Comparison of ENCODE assay signal across 8 cellular contexts in the genomic region with DNA sequence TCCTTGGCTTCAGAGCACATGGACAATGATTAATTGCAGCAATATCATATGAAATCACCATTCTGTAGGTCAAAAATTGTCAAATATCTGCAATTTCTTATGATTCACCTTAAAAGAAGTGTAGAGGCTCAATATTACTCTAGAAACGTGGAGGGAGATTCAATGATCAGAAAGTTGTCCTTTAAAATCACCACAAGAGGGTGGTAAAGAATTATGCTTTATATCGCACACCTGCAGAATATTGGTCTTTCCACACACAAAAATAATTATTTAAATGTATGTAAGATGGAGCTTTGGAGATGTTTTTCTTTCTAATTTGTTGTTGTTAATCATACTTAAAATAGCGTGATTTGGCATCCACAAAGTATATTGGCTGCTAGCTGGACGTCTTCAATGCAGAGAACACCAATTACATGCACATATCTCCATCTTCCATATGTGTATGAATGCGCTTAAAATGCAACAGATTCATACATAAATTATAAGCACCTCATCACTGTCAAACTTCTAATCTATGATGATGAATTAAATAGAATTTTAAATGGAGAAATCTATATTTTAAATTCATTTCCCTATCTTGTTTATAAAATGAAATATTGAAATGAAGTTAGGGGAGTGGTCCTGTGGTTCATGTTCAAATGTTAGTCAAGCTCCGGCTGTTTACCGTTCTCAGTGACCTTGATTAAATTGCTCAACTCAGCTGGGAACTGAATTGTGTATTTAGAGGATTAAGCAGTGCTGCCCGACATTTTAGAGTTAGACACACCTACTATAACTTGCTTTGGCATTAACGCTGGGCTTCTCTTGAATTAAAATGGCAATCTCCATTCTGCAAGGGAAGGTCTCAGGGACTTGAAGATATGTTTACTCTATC.
DNase-seq lines count a peak whose midpoint lies in the region; ATAC-seq and TF ChIP-seq lines count a peak whose summit lies in the region.
"Not testable (repeated sequence)": the region's sequence is repeated elsewhere in the genome, so short reads cannot be mapped to it uniquely, and the experiment has no call there.

No MANE protein-coding gene starts in this region.

- not testable (repeated sequence) for H4K5ac ChIP-seq in IMR-90 (ENCODE audit: low read depth, low read length)

- H3K4me3 Mint-ChIP-seq in type B pancreatic cell, result not testable (repeated sequence)

- H3K56ac ChIP-seq in IMR-90 (ENCODE audit: extremely low read depth, insufficient read depth, low read length), result not testable (repeated sequence)

- not testable (repeated sequence) for TF ChIP-seq CTCF in GM20000 (IDR thresholded peaks at IDR 0.05; ENCODE audit: extremely low read depth, missing control alignments)
- peak; percentile 49 for TF ChIP-seq CTCF in IMR-90 (conservative IDR thresholded peaks at IDR 0.05; ENCODE audit: low read depth, low read length)
- peak; percentile 21 for TF ChIP-seq CTCF in SU-DHL-6 (IDR thresholded peaks at IDR 0.05; ENCODE audit: insufficient read depth, low read length, poor library complexity, severe bottlenecking)
- peak; percentile 38 for TF ChIP-seq CTCF in lower lobe of right lung (IDR thresholded peaks at IDR 0.05)
- peak; percentile 70 for TF ChIP-seq CTCF in type B pancreatic cell (conservative IDR thresholded peaks at IDR 0.05)

- H2BK120ac ChIP-seq in IMR-90 (ENCODE audit: low read depth, low read length), result not testable (repeated sequence)

- not testable (repeated sequence) for H3F3A ChIP-seq in SU-DHL-6 (ENCODE audit: insufficient read depth)

- H3K79me1 ChIP-seq in IMR-90 (ENCODE audit: low read depth in 1 of 2, low read length in 2 of 2), result not testable (repeated sequence)

- not testable (repeated sequence) for TF ChIP-seq POLR2A in IMR-90 (IDR thresholded peaks at IDR 0.05; ENCODE audit: low read depth, low read length)

- not testable (repeated sequence) for H3K9me3 Mint-ChIP-seq in type B pancreatic cell

- H3K36me3 Mint-ChIP-seq in type B pancreatic cell, result not testable (repeated sequence)

- H3K27ac Mint-ChIP-seq in type B pancreatic cell, result not testable (repeated sequence)

- H2AFZ ChIP-seq in IMR-90 (replicated peaks; ENCODE audit: low read length, poor library complexity); SU-DHL-6 (ENCODE audit: low read depth, low read length, severe bottlenecking): not testable (repeated sequence)

- not testable (repeated sequence) for H3K4me1 ChIP-seq in IMR-90 (ENCODE audit: control insufficient read depth, insufficient read depth, low read length); lower lobe of right lung

- DNase-seq in DMS79 treated with DMSO at 0.1 percent for 48 hours (lab: John Stamatoyannopoulos, UW) (peak; percentile 9), GM20000 (ENCODE audit: low spot score) (peak; percentile 9), IMR-90 (peak; percentile 6), NCI-H2171 treated with DMSO at 0.1 percent for 48 hours (lab: John Stamatoyannopoulos, UW) (peak; percentile 7)
- not testable (repeated sequence) for DNase-seq in lower lobe of right lung; type B pancreatic cell (ENCODE audit: extremely low spot score, unreplicated experiment)

- H3K4me2 ChIP-seq in IMR-90 (ENCODE audit: low read depth, low read length); SU-DHL-6 (ENCODE audit: low read depth, low read length, poor library complexity, severe bottlenecking): not testable (repeated sequence)

- H4K91ac ChIP-seq in IMR-90 (ENCODE audit: insufficient read depth, low read depth, low read length), result not testable (repeated sequence)

- BruUV-seq in IMR-90 (replicated peaks; lab: Mats Ljungman, UMichigan), result not testable (repeated sequence)

- intact Hi-C loops in IMR-90 (cut with micrococcal nuclease), result loop anchor here (1.0 kb wide), 2 partner anchors 311 to 334 kb away; no protein-coding TSS in a partner anchor
- intact Hi-C loops in lower lobe of right lung (cut with DNase I), result not testable (repeated sequence)

- H3K27me3 ChIP-seq in IMR-90 (ENCODE audit: control insufficient read depth, insufficient read depth, low read length); SU-DHL-6 (ENCODE audit: low read length); lower lobe of right lung (ENCODE audit: low read depth): not testable (repeated sequence)

- not testable (repeated sequence) for H3K4me3 ChIP-seq in IMR-90 (ENCODE audit: insufficient read depth, low read depth, low read length); SU-DHL-6 (ENCODE audit: insufficient read depth, low read length, poor library complexity, severe bottlenecking); lower lobe of right lung

- CTCF ChIA-PET in IMR-90 (lab: Yijun Ruan, JAX), result interaction anchor here (1.0 kb wide), 1 partner anchor 311 kb away, joined by 3 read pairs; no protein-coding TSS in a partner anchor

- 40% methylated on average over 1 of the region's 9 CpGs; no CpG with 5 or more reads in 1 of the 2 experiments for WGBS in IMR-90 (ENCODE audit: extremely low coverage in 2 of 2, insufficient read length in 1 of 2), 2 experiments

- not testable (repeated sequence) for H3K27ac ChIP-seq in IMR-90 (ENCODE audit: insufficient read depth, low read length); SU-DHL-6 (ENCODE audit: low read depth, low read length); lower lobe of right lung

- dilution Hi-C loops in IMR-90 (cut with HindIII; ENCODE audit: low sequenced_read_pairs, unreplicated experiment), result not testable (repeated sequence)

- in situ Hi-C loops in IMR-90 (cut with MboI; ENCODE audit: low sequenced_read_pairs), result not testable (repeated sequence)

- not testable (repeated sequence) for H3K9ac ChIP-seq in IMR-90 (ENCODE audit: low read depth, low read length); SU-DHL-6 (ENCODE audit: low read length)

- H3K23ac ChIP-seq in IMR-90 (ENCODE audit: low read depth, low read length), result not testable (repeated sequence)

- not testable (repeated sequence) for H4K20me1 ChIP-seq in IMR-90 (ENCODE audit: insufficient read depth, low read length); SU-DHL-6 (ENCODE audit: low read depth, low read length)

- not testable (repeated sequence) for ATAC-seq in IMR-90 (ENCODE audit: low read depth); lower lobe of right lung
- peak; percentile 57 for ATAC-seq in esophagus mucosa

- H3K27me3 Mint-ChIP-seq in type B pancreatic cell, result peaks cover 15% of the 10 kb centered on the region

- not testable (repeated sequence) for H2AK5ac ChIP-seq in IMR-90 (ENCODE audit: low read depth, low read length)

- H3K9me1 ChIP-seq in IMR-90 (ENCODE audit: insufficient read depth, low read length), result not testable (repeated sequence)

- H3K4ac ChIP-seq in IMR-90 (ENCODE audit: low read depth, low read length), result not testable (repeated sequence)

- H3K4me1 Mint-ChIP-seq in type B pancreatic cell (ENCODE audit: unreplicated experiment), result not testable (repeated sequence)

- not testable (repeated sequence) for H3K79me2 ChIP-seq in SU-DHL-6 (ENCODE audit: insufficient read depth, low read length)

- H2AK9ac ChIP-seq in IMR-90 (replicated peaks; ENCODE audit: low read depth, low read length, poor library complexity), result not testable (repeated sequence)

- not testable (repeated sequence) for H3K9me2 ChIP-seq in SU-DHL-6 (replicated peaks; ENCODE audit: insufficient read depth, low read length)

- POLR2A ChIA-PET in IMR-90 (lab: Charles Lee; ENCODE audit: unreplicated experiment), result not testable (repeated sequence)

- H2BK20ac ChIP-seq in IMR-90 (ENCODE audit: low read depth, low read length), result not testable (repeated sequence)

- TF ChIP-seq RAD21 in IMR-90 (IDR thresholded peaks at IDR 0.05; ENCODE audit: low read length), result peak; percentile 55

- not testable (repeated sequence) for H2BK15ac ChIP-seq in IMR-90 (ENCODE audit: low read depth, low read length)

- H2BK5ac ChIP-seq in IMR-90 (ENCODE audit: low read depth, low read length, poor library complexity, severe bottlenecking), result not testable (repeated sequence)

- H3K36me3 ChIP-seq in IMR-90 (ENCODE audit: control insufficient read depth, insufficient read depth, low read length); SU-DHL-6 (ENCODE audit: low read length); lower lobe of right lung: not testable (repeated sequence)

- H3K14ac ChIP-seq in IMR-90 (replicated peaks; ENCODE audit: low read depth, low read length), result not testable (repeated sequence)

- H3K18ac ChIP-seq in IMR-90 (ENCODE audit: low read depth, low read length), result not testable (repeated sequence)

- not testable (repeated sequence) for H3K9me3 ChIP-seq in IMR-90 (ENCODE audit: control insufficient read depth, insufficient read depth, low read length); SU-DHL-6 (ENCODE audit: insufficient read depth, low read length); lower lobe of right lung

- H4K8ac ChIP-seq in IMR-90 (ENCODE audit: low read depth in 2 of 2, low read length in 2 of 2), result not testable (repeated sequence)

TF ChIP-seq in IMR-90, 13 proteins besides CTCF, POLR2A, EP300 and RAD21:
- peak; percentile 51 for TF ChIP-seq SMC3 (IDR thresholded peaks at IDR 0.05; ENCODE audit: low read depth, low read length)
